7 cellular contexts compared by ENCODE assay signal in genomic region chr3:171187706-171188290, GRCh38.
DNase-seq lines count a peak whose midpoint lies in the region; ATAC-seq, FAIRE-seq and TF ChIP-seq lines count a peak whose summit lies in the region.

No MANE protein-coding gene starts in this region.

- ATAC-seq in HepG2 = peak; percentile 90
- ATAC-seq in HG02981 (IDR thresholded peaks at IDR 0.05; ENCODE audit: unreplicated experiment) = no peak
- no peak for ATAC-seq in GM19455 (IDR thresholded peaks at IDR 0.05; ENCODE audit: unreplicated experiment)

- no TSS peak for BruUV-seq in HepG2 (replicated peaks; lab: Mats Ljungman, UMichigan)

- H3K4me1 ChIP-seq in breast epithelium = no peaks in the 10 kb centered on the region
- H3K4me1 ChIP-seq in HepG2 (ENCODE audit: insufficient read depth, low read length) = peaks cover 21% of the 10 kb centered on the region

- FAIRE-seq in HepG2 (lab: Jason Lieb, UNC) = peak; percentile 85

- H3K4me3 ChIP-seq in HFF-Myc (replicated peaks; ENCODE audit: low read depth, low read length) (no peak overlapping the region), breast epithelium (no peak overlapping the region), HepG2 (replicated peaks in 1 of 3; ENCODE audit: insufficient read depth in 1 of 3, low read depth in 2 of 3, low read length in 3 of 3) (no peak overlapping the region)

- H3K9ac ChIP-seq in HepG2 (ENCODE audit: insufficient read depth, low read depth, low read length) = no peak overlapping the region

- no peaks in the 10 kb centered on the region for H3K9me3 ChIP-seq in breast epithelium
- no peaks in the 10 kb centered on the region for H3K9me3 ChIP-seq in HepG2 (ENCODE audit: low read length)

- in situ Hi-C loops in HepG2 (cut with HindIII; ENCODE audit: extremely low pct_ligation_motif_present, low pct_unique_long_range_greater_than_20kb) = loop anchor here (5.0 kb wide), 1 partner anchor 380 kb away; no protein-coding TSS in a partner anchor

- H3K79me2 ChIP-seq in HepG2 (ENCODE audit: insufficient read depth, low read length) = no peaks in the 10 kb centered on the region

- peak; percentile 61 for TF ChIP-seq CTCF in HFF-Myc (IDR thresholded peaks at IDR 0.05; ENCODE audit: low read depth, low read length, missing control alignments)
- peak; percentile 20 to 53 (median 51) for TF ChIP-seq CTCF in breast epithelium (IDR thresholded peaks at IDR 0.05)
- peak; percentile 78 for TF ChIP-seq CTCF in HepG2 (CRISPR knock-in tag; IDR thresholded peaks at IDR 0.05)

- no peaks in the 10 kb centered on the region for H3K27me3 ChIP-seq in breast epithelium
- no peaks in the 10 kb centered on the region for H3K27me3 ChIP-seq in HepG2 (ENCODE audit: control insufficient read depth in 1 of 2, insufficient read depth in 2 of 2, low read length in 2 of 2)

- no peaks in the 10 kb centered on the region for H3K36me3 ChIP-seq in breast epithelium
- no peaks in the 10 kb centered on the region for H3K36me3 ChIP-seq in HepG2 (replicated peaks in 1 of 2; ENCODE audit: control insufficient read depth in 1 of 2, insufficient read depth in 2 of 2, low read length in 2 of 2)

- peak overlapping the region; percentile 21; the same call in 1 of the 2 replicates for H3K4me2 ChIP-seq in HepG2 (ENCODE audit: low read depth, low read length)

- H3K27ac ChIP-seq in breast epithelium (no peak overlapping the region), HepG2 (ENCODE audit: extremely low read length, insufficient read depth, low read length) (no peak overlapping the region)

- TF ChIP-seq EP300 in HepG2 (IDR thresholded peaks at IDR 0.05; ENCODE audit: low read depth in 2 of 2, low read length in 2 of 2) = no peak
- no peak for TF ChIP-seq EP300 in HepG2 (CRISPR knock-in tag; IDR thresholded peaks at IDR 0.05; ENCODE audit: borderline replicate concordance)

- H4K20me1 ChIP-seq in HepG2 (ENCODE audit: insufficient read depth, low read length) = no peaks in the 10 kb centered on the region

- DNase-seq in ELF-1 (ENCODE audit: low read depth, low spot score) (peak; percentile 55), HFF-Myc (ENCODE audit: extremely low read depth, low read depth) (no peak), NCI-H524 treated with DMSO at 0.1 percent for 48 hours (lab: John Stamatoyannopoulos, UW) (peak; percentile 49), breast epithelium (ENCODE audit: low spot score in 2 of 2) (no peak), HepG2 (ENCODE audit: low spot score) (peak; percentile 47)

- TF ChIP-seq POLR2A in breast epithelium (IDR thresholded peaks at IDR 0.05) (no peak), HepG2 (IDR thresholded peaks at IDR 0.05; ENCODE audit: insufficient read depth in 1 of 2, low read depth in 2 of 2, low read length in 2 of 2) (no peak)

- intact Hi-C loops in breast epithelium (cut with DNase I; ENCODE audit: low total_unique reads) = no loop called here
- intact Hi-C loops in HepG2 (cut with micrococcal nuclease; ENCODE audit: unreplicated experiment) = loop anchor here (1.0 to 10.0 kb wide), 3 partner anchors 138 to 647 kb away; no protein-coding TSS in a partner anchor

- 23% methylated on average over 5 of the region's 5 CpGs for WGBS in HepG2 (ENCODE audit: low lambda C conversion rate)

- no peak overlapping the region for H2AFZ ChIP-seq in HepG2 (ENCODE audit: low read length)

- CTCF ChIA-PET in HepG2 (lab: Yijun Ruan, JAX; ENCODE audit: low intra/inter-chr PET ratio, low total read pairs) = interaction anchor here (1.7 to 2.2 kb wide), 2 partner anchors 226 to 379 kb away, joined by 5 to 19 read pairs; no protein-coding TSS in a partner anchor

- TF ChIP-seq RAD21 in HepG2 (CRISPR knock-in tag; IDR thresholded peaks at IDR 0.05) = 0 out of 2 replicates have a peak, but pooled peaks have one; percentile 17

- POLR2A ChIA-PET in HepG2 (lab: Yijun Ruan, JAX) = no interaction called here

TF ChIP-seq in HepG2, 621 proteins besides CTCF, POLR2A, EP300 and RAD21:
- TF ChIP-seq HMGXB4 (CRISPR knock-in tag; IDR thresholded peaks at IDR 0.05; ENCODE audit: borderline replicate concordance in 1 of 2, low read depth in 1 of 2) (0 out of 4 replicates have a peak, but pooled peaks of 1 of the 2 experiments have one; percentile 29), GTF3A (CRISPR knock-in tag; conservative IDR thresholded peaks at IDR 0.05) (no peak), ZNF609 (CRISPR knock-in tag; IDR thresholded peaks at IDR 0.05; ENCODE audit: borderline replicate concordance) (no peak), FOXA3 (CRISPR knock-in tag; IDR thresholded peaks at IDR 0.05) (peak; percentile 41; the same call in 1 of the 2 replicates), FOXA1 (IDR thresholded peaks at IDR 0.05) (no peak), FOXA1 (CRISPR knock-in tag; IDR thresholded peaks at IDR 0.05) (peak; percentile 56), STAG1 (CRISPR knock-in tag; IDR thresholded peaks at IDR 0.05) (peak; percentile 74), MIXL1 (CRISPR knock-in tag; IDR thresholded peaks at IDR 0.05) (0 out of 2 replicates have a peak, but pooled peaks have one; percentile 19), SMC3 (IDR thresholded peaks at IDR 0.05; ENCODE audit: low read length) (peak; percentile 91)
TF ChIP-seq in HepG2: peak in this region for 6.

Comparison
In these comparisons a context has a peak if more than half of its experiments do, and no peak if none do; other contexts are left out.
1. DNase-seq: peak in ELF-1 (single experiment), NCI-H524 treated with DMSO at 0.1 percent for 48 hours (single experiment) and HepG2 (single experiment); none in HFF-Myc (single experiment) and breast epithelium (0 of 2).
2. Peak in every context shown above with its lines, with median percentiles within 50 percentile points of each other: CTCF ChIP-seq.